Comparison of ENCODE assay signal across 8 cellular contexts in the genomic region with DNA sequence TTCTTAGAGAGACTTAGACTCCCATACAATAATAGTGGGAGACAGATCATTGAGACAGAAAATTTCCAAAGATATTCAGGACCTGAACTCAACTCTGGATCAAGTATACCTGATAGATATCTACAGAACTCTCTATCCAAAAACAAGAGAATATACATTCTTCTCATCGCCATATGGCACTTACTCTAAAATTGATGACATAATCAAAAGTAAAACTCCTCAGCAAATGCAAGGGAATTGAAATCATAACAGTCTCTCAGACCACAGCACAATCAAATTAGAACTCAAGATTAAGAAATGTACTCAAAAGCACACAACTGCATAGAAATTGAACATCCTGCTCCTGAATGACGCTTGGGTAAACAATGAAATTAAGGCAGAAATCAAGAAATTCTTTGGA.
"Had no signal": no experiment of that assay in that cellular context is flagged by ENCODE, and none has a peak within 500 bp of the region (broad histone marks: within the 10 kb centered on the region; RNA-seq: fewer than 3 reads in every experiment).

No MANE protein-coding gene starts in this region.

- FAIRE-seq: HTR-8/SVneo had no signal

- H3K27ac ChIP-seq: GM23248, KMS-11 had no signal

- H3K4me2 ChIP-seq: KMS-11 had no signal

- H3K36me3 ChIP-seq: HAP-1 had no signal

- ATAC-seq: HCT116 had no signal

- H2AFZ ChIP-seq: GM23248 had no signal

- H3K4me1 ChIP-seq: HAP-1 had no signal

- DNase-seq: GM23248, GOT3, H7, KBM-7 had no signal

- H3K9ac ChIP-seq: GM23248, KMS-11 had no signal

- H3K4me3 ChIP-seq: GM23248, HAP-1 had no signal
